ENCODE assay signal across 25 cellular contexts in the genomic region with DNA sequence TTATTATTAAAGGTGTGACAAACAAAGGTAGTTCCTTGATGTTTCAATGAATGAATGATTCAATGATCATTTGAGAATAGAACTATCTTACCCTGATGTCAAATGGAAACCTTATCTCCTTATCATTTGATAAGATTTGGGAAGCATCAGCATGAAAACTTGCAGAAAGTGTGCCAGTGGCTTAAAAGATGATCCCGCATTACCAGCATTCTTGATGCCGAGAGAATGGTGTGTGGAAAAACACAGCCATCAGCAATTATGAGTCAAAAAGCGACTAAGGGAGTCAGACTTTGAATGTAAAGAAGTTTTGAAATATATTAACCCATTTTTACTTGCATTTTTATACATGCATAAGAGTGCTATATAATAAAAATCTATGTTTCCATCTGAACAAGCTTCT.
"Had no signal": no experiment of that assay in that cellular context is flagged by ENCODE, and none has a peak within 500 bp of the region (broad histone marks: within the 10 kb centered on the region; RNA-seq: fewer than 3 reads in every experiment).

No MANE protein-coding gene starts in this region.

- H3K4me3 ChIP-seq: pancreas, psoas muscle, right lobe of liver, sigmoid colon, stomach, thoracic aorta, thyroid gland, tibial nerve, upper lobe of right lung, uterus had no signal

- H3K36me3 ChIP-seq: neutrophil, pancreas, right lobe of liver, sigmoid colon, stomach, thoracic aorta, thyroid gland, tibial nerve, upper lobe of right lung, uterus had no signal

- DNase-seq: naive B cell; naive thymus-derived CD8-positive, alpha-beta T cell; nephron progenitor cell; nucleus accumbens; pancreas; posterior cingulate gyrus; psoas muscle; right cardiac atrium; right lobe of liver; sigmoid colon; stimulated activated CD4-positive, alpha-beta T cell treated with anti-CD3 and anti-CD28 coated beads, Interleukin-15, amount 100 ng/mL, for 24 hours; stimulated activated CD4-positive, alpha-beta T cell treated with anti-CD3 and anti-CD28 coated beads, Interleukin-2, amount 100 ng/mL, for 24 hours; stimulated activated CD4-positive, alpha-beta T cell treated with anti-CD3 and anti-CD28 coated beads, Interleukin-2, amount 100 ng/mL, for 48 hours; stimulated activated CD4-positive, alpha-beta T cell treated with anti-CD3 and anti-CD28 coated beads, Interleukin-4, amount 100 ng/mL, for 24 hours; stimulated activated naive B cell treated with anti-CD40 and anti-IgM and Interleukin-4, amounts not matched to agents 10 μg/mL and 1 μg/mL and 100 μg/mL, for 72 hours; stimulated activated naive CD4-positive, alpha-beta T cell treated with Interleukin-2 at 50 U/mL for 16 hours; stomach; thyroid gland; upper lobe of right lung; uterus had no signal

- H3K27me3 ChIP-seq: neutrophil, pancreas, right lobe of liver, sigmoid colon, stomach, thyroid gland, tibial nerve, upper lobe of right lung, uterus had no signal

- H3K9me3 ChIP-seq: neutrophil, pancreas, right lobe of liver, thoracic aorta, thyroid gland, upper lobe of right lung had no signal

- FAIRE-seq: pancreas had no signal

- ATAC-seq: naive thymus-derived CD8-positive, alpha-beta T cell; natural killer cell treated with Interleukin-12 subunit alpha and Interleukin-12 subunit beta and Interleukin-15 and Interleukin-18, amount 100 ng/mL, for 72 hours; pancreas; psoas muscle; right cardiac atrium; right lobe of liver; stimulated activated effector memory CD8-positive, alpha-beta T cell treated with anti-CD3 and anti-CD28 coated beads, Interleukin-12 subunit alpha, Interleukin-12 subunit beta, amount 100 ng/mL, for 72 hours; stimulated activated naive B cell treated with anti-CD40 and anti-IgM and Interleukin-4, amounts not matched to agents 10 μg/mL and 1 μg/mL and 100 μg/mL, for 72 hours; upper lobe of right lung had no signal

- H3K27ac ChIP-seq: neutrophil, pancreas, psoas muscle, right lobe of liver, sigmoid colon, stomach, thoracic aorta, thyroid gland, tibial nerve, upper lobe of right lung, uterus had no signal

- H3K4me1 ChIP-seq: psoas muscle, sigmoid colon, stomach, thyroid gland, tibial nerve, upper lobe of right lung, uterus had no signal
